ENCODE assay signal across 12 cellular contexts in genomic region chr17:44109312-44109630, GRCh38. TPM values are rescaled to one million over a fixed set of nuclear protein-coding genes. Genes with fewer than 3 reads are reported as not detected.
DNase-seq lines count a peak whose midpoint lies in the region; ATAC-seq and TF ChIP-seq lines count a peak whose summit lies in the region.
"Had no signal": no experiment of that assay in that cellular context is flagged by ENCODE, and none has a peak within 500 bp of the region (broad histone marks: within the 10 kb centered on the region; RNA-seq: fewer than 3 reads in every experiment).

No MANE protein-coding gene starts in this region.

- no peaks in the 10 kb centered on the region for H3K27me3 ChIP-seq in BLaER1 treated with 17β-estradiol and CSF1 and Interleukin-3, amounts not matched to agents 10 nM and 100 nM
- H3K27me3 ChIP-seq in liver (ENCODE audit: control insufficient read depth in 4 of 4, insufficient read depth in 4 of 4, low read length in 3 of 4) (no peaks in the 10 kb centered on the region), spleen (replicated peaks in 1 of 7) (no peaks in the 10 kb centered on the region)

- H3K27ac ChIP-seq in BLaER1 treated with 17β-estradiol and CSF1 and Interleukin-3, amounts not matched to agents 10 nM and 100 nM: peak overlapping the region in 7 of 11 experiments; percentile 29 to 79 (median 75); a peak in 12 of 22 replicates
- peak overlapping the region; percentile 46 for H3K27ac ChIP-seq in angular gyrus (ENCODE audit: low read depth, low read length)
- H3K27ac ChIP-seq in liver (ENCODE audit: low read depth in 1 of 2, low read length in 2 of 2): peak overlapping the region; percentile 83 to 97
- H3K27ac ChIP-seq in spleen: peak overlapping the region in 7 of 8 donors; percentile 39 to 86 (median 78)

- H3K27ac Mint-ChIP-seq in activated CD8-positive, alpha-beta T cell treated with anti-CD3 and anti-CD28 coated beads, Interleukin-2, amount 10 ng/mL, durations not matched to agents 7 days and 5 days: no peak overlapping the region
- H3K27ac Mint-ChIP-seq: CD4-positive, CD25-positive, alpha-beta regulatory T cell had no signal

- no peaks in the 10 kb centered on the region for H3K36me3 Mint-ChIP-seq in activated CD8-positive, alpha-beta T cell treated with anti-CD3 and anti-CD28 coated beads, Interleukin-2, amount 10 ng/mL, durations not matched to agents 7 days and 5 days (ENCODE audit: low read depth)
- H3K36me3 Mint-ChIP-seq: CD4-positive, CD25-positive, alpha-beta regulatory T cell had no signal

- peaks cover 31 to 100% (median 86%) of the 10 kb centered on the region in 11 experiments; a peak in 20 of 22 replicates for H4K20me1 ChIP-seq in BLaER1 treated with 17β-estradiol and CSF1 and Interleukin-3, amounts not matched to agents 10 nM and 100 nM

- POLR2A ChIA-PET in activated CD8-positive, alpha-beta T cell treated with anti-CD3 and anti-CD28 coated beads, Interleukin-2, amount 10 ng/mL, durations not matched to agents 7 days and 5 days (lab: Charles Lee): interaction anchor here (1.6 kb wide), 1 partner anchor 77 kb away, joined by 5 read pairs; the partner anchor contains the start of gene TMUB2

- no peak overlapping the region for H3K4me3 Mint-ChIP-seq in activated CD8-positive, alpha-beta T cell treated with anti-CD3 and anti-CD28 coated beads, Interleukin-2, amount 10 ng/mL, durations not matched to agents 7 days and 5 days
- H3K4me3 Mint-ChIP-seq: CD4-positive, CD25-positive, alpha-beta regulatory T cell had no signal

- H3K4me1 ChIP-seq in BLaER1 treated with 17β-estradiol and CSF1 and Interleukin-3, amounts not matched to agents 10 nM and 100 nM: peaks cover 75 to 100% (median 98%) of the 10 kb centered on the region in 10 experiments
- H3K4me1 ChIP-seq in liver (ENCODE audit: control insufficient read depth in 4 of 4, insufficient read depth in 4 of 4, low read length in 3 of 4): peaks cover 34 to 87% (median 60%) of the 10 kb centered on the region in 4 donors
- H3K4me1 ChIP-seq in spleen: peaks cover 52 to 85% (median 66%) of the 10 kb centered on the region in 6 donors

- ATAC-seq in GM19467 (IDR thresholded peaks at IDR 0.05; ENCODE audit: unreplicated experiment) (no peak), esophagus mucosa (no peak)
- ATAC-seq in activated CD8-positive, alpha-beta T cell treated with anti-CD3 and anti-CD28 coated beads, Interleukin-2, amount 10 ng/mL, durations not matched to agents 7 days and 5 days: no peak

- TF ChIP-seq RAD21 in liver (IDR thresholded peaks at IDR 0.05): no peak

- 35% methylated on average over 4 of the region's 4 CpGs for WGBS in liver
- 0 to 79% (median 56%) methylated on average over 1 to 4 of the region's 4 CpGs for WGBS in spleen, 5 donors

- peak overlapping the region; percentile 96 to 100 (median 99) for H3K4me2 ChIP-seq in BLaER1 treated with 17β-estradiol and CSF1 and Interleukin-3, amounts not matched to agents 10 nM and 100 nM

- CTCF ChIA-PET in activated CD8-positive, alpha-beta T cell treated with anti-CD3 and anti-CD28 coated beads, Interleukin-2, amount 10 ng/mL, durations not matched to agents 7 days and 5 days (lab: Charles Lee): interaction anchor here (1.3 kb wide), 1 partner anchor 26 kb away, joined by 3 read pairs; no protein-coding TSS in a partner anchor

- H3K27me3 Mint-ChIP-seq in activated CD8-positive, alpha-beta T cell treated with anti-CD3 and anti-CD28 coated beads, Interleukin-2, amount 10 ng/mL, durations not matched to agents 7 days and 5 days (ENCODE audit: low read depth): no peaks in the 10 kb centered on the region
- H3K27me3 Mint-ChIP-seq: CD4-positive, CD25-positive, alpha-beta regulatory T cell had no signal

- intact Hi-C loops in spleen (cut with DNase I; ENCODE audit: low total_unique reads) (no loop called here), posterior cingulate gyrus (cut with DNase I) (no loop called here)

- peaks cover 31% of the 10 kb centered on the region for H3K4me1 Mint-ChIP-seq in activated CD8-positive, alpha-beta T cell treated with anti-CD3 and anti-CD28 coated beads, Interleukin-2, amount 10 ng/mL, durations not matched to agents 7 days and 5 days (ENCODE audit: low read depth)

- peaks cover 0 to 19% (median 6%) of the 10 kb centered on the region in 11 experiments; a peak in 11 of 22 replicates for H3K36me3 ChIP-seq in BLaER1 treated with 17β-estradiol and CSF1 and Interleukin-3, amounts not matched to agents 10 nM and 100 nM
- no peaks in the 10 kb centered on the region for H3K36me3 ChIP-seq in liver (ENCODE audit: control insufficient read depth in 4 of 4, insufficient read depth in 3 of 4, low read depth in 1 of 4, low read length in 3 of 4)
- peaks cover 0 to 51% (median 2%) of the 10 kb centered on the region in 6 donors for H3K36me3 ChIP-seq in spleen

- no peaks in the 10 kb centered on the region for H3K9me3 Mint-ChIP-seq in activated CD8-positive, alpha-beta T cell treated with anti-CD3 and anti-CD28 coated beads, Interleukin-2, amount 10 ng/mL, durations not matched to agents 7 days and 5 days (ENCODE audit: insufficient read depth)
- H3K9me3 Mint-ChIP-seq: CD4-positive, CD25-positive, alpha-beta regulatory T cell had no signal

- no peaks in the 10 kb centered on the region for H3K9me3 ChIP-seq in BLaER1 treated with 17β-estradiol and CSF1 and Interleukin-3, amounts not matched to agents 10 nM and 100 nM (replicated peaks in 1 of 11)
- no peaks in the 10 kb centered on the region for H3K9me3 ChIP-seq in liver (ENCODE audit: control insufficient read depth in 4 of 4, low read length in 3 of 4)
- no peaks in the 10 kb centered on the region for H3K9me3 ChIP-seq in spleen

- no peak for TF ChIP-seq POLR2A in spleen (IDR thresholded peaks at IDR 0.05)

- peak overlapping the region; percentile 70 to 84 (median 74); a peak in 21 of 22 replicates for H3K9ac ChIP-seq in BLaER1 treated with 17β-estradiol and CSF1 and Interleukin-3, amounts not matched to agents 10 nM and 100 nM
- H3K9ac ChIP-seq in liver (ENCODE audit: low read depth in 1 of 2, low read length in 2 of 2): peak overlapping the region; percentile 15 to 34

- TF ChIP-seq CTCF in liver (IDR thresholded peaks at IDR 0.05; ENCODE audit: low read depth, low read length, missing input control): no peak
- no peak for TF ChIP-seq CTCF in spleen (IDR thresholded peaks at IDR 0.05 in 8 of 11, conservative IDR thresholded peaks at IDR 0.05 in 3 of 11)

- DNase-seq in spleen: no peak
- no peak for DNase-seq in posterior cingulate gyrus
- no peak for DNase-seq in activated CD8-positive, alpha-beta T cell treated with anti-CD3 and anti-CD28 coated beads, Interleukin-2, amount 10 ng/mL, durations not matched to agents 7 days and 5 days
- DNase-seq: activated CD4-positive, CD25-positive, alpha-beta regulatory T cell; CD4-positive, CD25-positive, alpha-beta regulatory T cell; NCI-H1048; NCI-H510A treated with DMSO at 0.1 percent for 48 hours had no signal

- peak overlapping the region in 9 of 10 experiments; percentile 50 to 73 (median 64); a peak in 18 of 20 replicates for H3K4me3 ChIP-seq in BLaER1 treated with 17β-estradiol and CSF1 and Interleukin-3, amounts not matched to agents 10 nM and 100 nM
- H3K4me3 ChIP-seq in liver (ENCODE audit: low read depth in 1 of 3, low read length in 3 of 3): no peak overlapping the region
- no peak overlapping the region for H3K4me3 ChIP-seq in spleen

TF ChIP-seq in liver, 16 proteins besides CTCF, POLR2A, EP300 and RAD21 (continues in another document):
- TF ChIP-seq, protein P1, sequence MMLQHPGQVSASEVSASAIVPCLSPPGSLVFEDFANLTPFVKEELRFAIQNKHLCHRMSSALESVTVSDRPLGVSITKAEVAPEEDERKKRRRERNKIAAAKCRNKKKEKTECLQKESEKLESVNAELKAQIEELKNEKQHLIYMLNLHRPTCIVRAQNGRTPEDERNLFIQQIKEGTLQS (IDR thresholded peaks at IDR 0.05): no peak
- no peak for TF ChIP-seq HNF4G (IDR thresholded peaks at IDR 0.05)

RNA-seq across cellular contexts. Expression of gene HDAC5, which starts 14.2 kb away (rescaled TPM):
- total RNA-seq in liver (10 to 100 TPM; 18.2 to 20.3 TPM), spleen (10 to 100 TPM; 42.3 to 72.9 (median 59.4) TPM), esophagus mucosa (32.0 TPM)
- polyA plus RNA-seq in liver (10 to 100 TPM in 1 of 2 donors, 1 to 10 TPM in 1; 5.8 to 10.7 TPM), spleen (10 to 100 TPM; 18.5 to 39.9 (median 22.4) TPM)
- 10 to 100 TPM; 24.0 to 24.9 TPM for total RNA-seq in activated CD8-positive, alpha-beta T cell treated with anti-CD3 and anti-CD28 coated beads, Interleukin-2, amount 10 ng/mL, durations not matched to agents 7 days and 5 days

RNA-seq across cellular contexts. Expression of gene HROB, which starts 32.5 kb away (rescaled TPM):
- 1 to 10 TPM in 1 of 2 donors, under 1 TPM in 1; 0.08 to 1.9 TPM for total RNA-seq in liver
- under 1 TPM; 0.29 to 0.32 TPM for polyA plus RNA-seq in liver
- 1 to 10 TPM; 1.3 to 4.1 (median 1.8) TPM for total RNA-seq in spleen
- polyA plus RNA-seq in spleen: 1 to 10 TPM in 2 of 3 donors, under 1 TPM in 1; 0.83 to 1.0 (median 1.0) TPM
- 10 to 100 TPM; 16.4 to 18.0 TPM for total RNA-seq in activated CD8-positive, alpha-beta T cell treated with anti-CD3 and anti-CD28 coated beads, Interleukin-2, amount 10 ng/mL, durations not matched to agents 7 days and 5 days
- 6.3 TPM for total RNA-seq in esophagus mucosa

RNA-seq across cellular contexts. Expression of gene G6PC3, which starts 38.7 kb away (rescaled TPM):
- 1 to 10 TPM; 6.7 to 7.8 TPM for total RNA-seq in liver
- polyA plus RNA-seq in liver: 10 to 100 TPM in 1 of 2 donors, 1 to 10 TPM in 1; 8.7 to 15.1 TPM
- 10 to 100 TPM; 24.9 to 49.2 (median 39.2) TPM for total RNA-seq in spleen
- polyA plus RNA-seq in spleen: 10 to 100 TPM; 28.9 to 36.8 (median 35.9) TPM
- total RNA-seq in activated CD8-positive, alpha-beta T cell treated with anti-CD3 and anti-CD28 coated beads, Interleukin-2, amount 10 ng/mL, durations not matched to agents 7 days and 5 days: 10 to 100 TPM; 19.3 to 19.7 TPM
- 24.0 TPM for total RNA-seq in esophagus mucosa

RNA-seq across cellular contexts. Expression of gene LSM12, which starts 42.8 kb away (rescaled TPM):
- 10 to 100 TPM; 12.1 to 13.6 TPM for total RNA-seq in liver
- polyA plus RNA-seq in liver: 10 to 100 TPM; 16.7 to 31.9 TPM
- total RNA-seq in spleen: 10 to 100 TPM; 21.6 to 43.1 (median 39.4) TPM
- 10 to 100 TPM; 18.9 to 30.4 (median 22.4) TPM for polyA plus RNA-seq in spleen
- total RNA-seq in activated CD8-positive, alpha-beta T cell treated with anti-CD3 and anti-CD28 coated beads, Interleukin-2, amount 10 ng/mL, durations not matched to agents 7 days and 5 days: 10 to 100 TPM; 61.9 to 62.5 TPM
- 41.8 TPM for total RNA-seq in esophagus mucosa

Comparison
In these comparisons a context has a peak if more than half of its experiments do, and no peak if none do; other contexts are left out.
1. H3K4me3 ChIP-seq: peak in BLaER1 treated with 17β-estradiol and CSF1 and Interleukin-3, amounts not matched to agents 10 nM and 100 nM (9 of 10); none in liver (0 of 3) and spleen (0 of 8).
2. Peak in every context shown above with its lines, with median percentiles within 50 percentile points of each other: H3K27ac ChIP-seq.